ENCODE assay signal across 22 cellular contexts in genomic region chr5:31861601-31862000, GRCh38.
DNase-seq lines count a peak whose midpoint lies in the region; ATAC-seq, FAIRE-seq and TF ChIP-seq lines count a peak whose summit lies in the region.
"Had no signal": no experiment of that assay in that cellular context is flagged by ENCODE, and none has a peak within 500 bp of the region (broad histone marks: within the 10 kb centered on the region; RNA-seq: fewer than 3 reads in every experiment).

No MANE protein-coding gene starts in this region.

- H3K27me3 ChIP-seq in Loucy (ENCODE audit: insufficient read depth, low read length, poor library complexity, severe bottlenecking) (no peaks in the 10 kb centered on the region), endodermal cell (ENCODE audit: control insufficient read depth, insufficient read depth, low read length, poor library complexity, severe bottlenecking) (no peaks in the 10 kb centered on the region), subcutaneous abdominal adipose tissue (ENCODE audit: control insufficient read depth in 5 of 5, insufficient read depth in 4 of 5, low read length in 5 of 5) (no peaks in the 10 kb centered on the region), small intestine (ENCODE audit: control insufficient read depth in 2 of 2, insufficient read depth in 2 of 2, low read length in 2 of 2) (no peaks in the 10 kb centered on the region)
- H3K27me3 ChIP-seq: BE2C had no signal

- H3K27ac ChIP-seq in endodermal cell (ENCODE audit: low read depth, low read length) (no peak overlapping the region), subcutaneous abdominal adipose tissue (ENCODE audit: low read depth, low read length) (peak overlapping the region; percentile 52), small intestine (ENCODE audit: low read depth in 1 of 2, low read length in 1 of 2) (no peak overlapping the region)
- H3K27ac ChIP-seq: GM23248, RWPE1 had no signal

- H3K27me3 Mint-ChIP-seq in activated naive CD4-positive, alpha-beta T cell treated with anti-CD3 and anti-CD28 coated beads for 36 hours (ENCODE audit: low read depth): peaks cover 3% of the 10 kb centered on the region
- peaks cover 8% of the 10 kb centered on the region for H3K27me3 Mint-ChIP-seq in endodermal cell (ENCODE audit: insufficient read depth)

- H3K36me3 ChIP-seq in Loucy (ENCODE audit: insufficient read depth, low read length): no peaks in the 10 kb centered on the region
- peaks cover 4% of the 10 kb centered on the region for H3K36me3 ChIP-seq in endodermal cell (ENCODE audit: control insufficient read depth, insufficient read depth, low read length)
- H3K36me3 ChIP-seq in subcutaneous abdominal adipose tissue (ENCODE audit: control insufficient read depth in 5 of 5, insufficient read depth in 5 of 5, low read length in 5 of 5): peaks cover 0 to 9% (median 5%) of the 10 kb centered on the region in 5 donors
- no peaks in the 10 kb centered on the region for H3K36me3 ChIP-seq in small intestine (ENCODE audit: control insufficient read depth in 2 of 2, insufficient read depth in 2 of 2, low read length in 2 of 2)
- H3K36me3 ChIP-seq: BE2C had no signal

- H2AFZ ChIP-seq in Loucy (ENCODE audit: low read length): peak overlapping the region; percentile 73; the same call in 1 of the 2 replicates
- H2AFZ ChIP-seq: GM23248 had no signal

- H3K4me3 ChIP-seq in Loucy (ENCODE audit: low read length, poor library complexity, severe bottlenecking) (no peak overlapping the region), endodermal cell (ENCODE audit: low read length) (no peak overlapping the region), subcutaneous abdominal adipose tissue (ENCODE audit: low read depth in 1 of 5, low read length in 5 of 5) (no peak overlapping the region), small intestine (ENCODE audit: low read depth in 1 of 2, low read length in 2 of 2) (no peak overlapping the region)
- H3K4me3 ChIP-seq: GM23248, K562 had no signal

- CTCF ChIA-PET in activated naive CD4-positive, alpha-beta T cell treated with anti-CD3 and anti-CD28 coated beads for 36 hours (lab: Charles Lee): no interaction called here

- WGBS in endodermal cell (ENCODE audit: insufficient coverage in 1 of 2, insufficient read length in 1 of 2), 2 experiments: 83 to 95% methylated on average over 1 to 3 of the region's 3 CpGs
- 74 to 94% (median 86%) methylated on average over 3 of the region's 3 CpGs for WGBS in small intestine, 3 donors

- H3F3A ChIP-seq in Loucy (ENCODE audit: low read depth): 0 out of 2 replicates have a peak, but pooled peaks cover 2% of the 10 kb centered on the region

- H3K79me2 ChIP-seq in Loucy (ENCODE audit: insufficient read depth, low read length): no peaks in the 10 kb centered on the region

- no peak for TF ChIP-seq CTCF in Loucy (conservative IDR thresholded peaks at IDR 0.05; ENCODE audit: low read length)
- no peak for TF ChIP-seq CTCF in endodermal cell (conservative IDR thresholded peaks at IDR 0.05)

- H3K36me3 Mint-ChIP-seq in activated naive CD4-positive, alpha-beta T cell treated with anti-CD3 and anti-CD28 coated beads for 36 hours (ENCODE audit: low read depth): peaks cover 3% of the 10 kb centered on the region
- H3K36me3 Mint-ChIP-seq in endodermal cell (ENCODE audit: low read depth): peaks cover 35% of the 10 kb centered on the region

- H3K4me1 ChIP-seq in Loucy (ENCODE audit: insufficient read depth, low read length, poor library complexity, severe bottlenecking) (peaks cover 22% of the 10 kb centered on the region), endodermal cell (ENCODE audit: control insufficient read depth, insufficient read depth, low read length) (no peaks in the 10 kb centered on the region), subcutaneous abdominal adipose tissue (ENCODE audit: control insufficient read depth in 5 of 5, insufficient read depth in 5 of 5, low read length in 5 of 5) (peaks cover 0 to 22% (median 12%) of the 10 kb centered on the region in 5 donors), small intestine (ENCODE audit: control insufficient read depth in 2 of 2, insufficient read depth in 1 of 2, low read depth in 1 of 2, low read length in 1 of 2) (no peaks in the 10 kb centered on the region)

- H3K9ac ChIP-seq in Loucy (ENCODE audit: low read depth, low read length, poor library complexity, severe bottlenecking): no peak overlapping the region
- H3K9ac ChIP-seq in endodermal cell (ENCODE audit: extremely low read depth, low read length, poor library complexity, severe bottlenecking): no peak overlapping the region
- no peak overlapping the region for H3K9ac ChIP-seq in subcutaneous abdominal adipose tissue (ENCODE audit: low read length in 5 of 5)
- H3K9ac ChIP-seq: GM23248 had no signal

- peaks cover 13% of the 10 kb centered on the region; the same call in 1 of the 2 replicates for H3K9me3 ChIP-seq in Loucy (ENCODE audit: insufficient read depth, low read depth, low read length)
- H3K9me3 ChIP-seq in endodermal cell (ENCODE audit: control insufficient read depth, low read length): peaks cover 28% of the 10 kb centered on the region
- H3K9me3 ChIP-seq in subcutaneous abdominal adipose tissue (ENCODE audit: control insufficient read depth in 5 of 5, low read length in 5 of 5): peaks cover 3 to 19% (median 17%) of the 10 kb centered on the region in 5 donors
- no peaks in the 10 kb centered on the region for H3K9me3 ChIP-seq in small intestine (ENCODE audit: control insufficient read depth, low read depth)

- no peak overlapping the region for H3K4me3 Mint-ChIP-seq in activated naive CD4-positive, alpha-beta T cell treated with anti-CD3 and anti-CD28 coated beads for 36 hours
- no peak overlapping the region for H3K4me3 Mint-ChIP-seq in endodermal cell
- H3K4me3 Mint-ChIP-seq: CD4-positive, CD25-positive, alpha-beta regulatory T cell had no signal

- no peak for DNase-seq in activated naive CD4-positive, alpha-beta T cell treated with anti-CD3 and anti-CD28 coated beads for 36 hours
- DNase-seq in activated naive CD4-positive, alpha-beta T cell treated with Interleukin-2 at 50 U/mL for 16 hours: no peak
- DNase-seq in endodermal cell (peak; percentile 17), small intestine (no peak), NOMO-1 (lab: John Stamatoyannopoulos, UW; ENCODE audit: unreplicated experiment in 2 of 2) (no peak)
- DNase-seq: BE2C; Calu3; CD4-positive, CD25-positive, alpha-beta regulatory T cell; GF-D8; GM23248; MV-4-11; NCI-H1694 treated with DMSO at 0.1 percent for 48 hours; NCI-H2107; NCI-H2227 treated with DMSO at 0.1 percent for 48 hours; NCI-H510A treated with DMSO at 0.1 percent for 48 hours had no signal

- no peak for FAIRE-seq in small intestine (lab: Jason Lieb, UNC)
- FAIRE-seq: A204.1, K562 had no signal

- no peak overlapping the region for H3K4me2 ChIP-seq in Loucy (ENCODE audit: low read depth, low read length, poor library complexity, severe bottlenecking)

- ATAC-seq in GM19351 (IDR thresholded peaks at IDR 0.05; ENCODE audit: unreplicated experiment): no peak
- ATAC-seq: HCT116, K562 had no signal

- no peaks in the 10 kb centered on the region for H4K20me1 ChIP-seq in Loucy (ENCODE audit: insufficient read depth, low read length, poor library complexity, severe bottlenecking)

- peaks cover 21% of the 10 kb centered on the region for H3K9me3 Mint-ChIP-seq in activated naive CD4-positive, alpha-beta T cell treated with anti-CD3 and anti-CD28 coated beads for 36 hours
- peaks cover 28% of the 10 kb centered on the region for H3K9me3 Mint-ChIP-seq in endodermal cell

- intact Hi-C loops in activated naive CD4-positive, alpha-beta T cell treated with anti-CD3 and anti-CD28 coated beads for 36 hours (cut with micrococcal nuclease): loop anchor here (1.0 to 2.0 kb wide), 3 partner anchors 172 to 349 kb away; partner anchors contain the start of gene GOLPH3

- H3K4me1 Mint-ChIP-seq in activated naive CD4-positive, alpha-beta T cell treated with anti-CD3 and anti-CD28 coated beads for 36 hours (ENCODE audit: low read depth): peaks cover 36% of the 10 kb centered on the region
- H3K4me1 Mint-ChIP-seq in endodermal cell: peaks cover 10% of the 10 kb centered on the region
- H3K4me1 Mint-ChIP-seq: CD4-positive, CD25-positive, alpha-beta regulatory T cell had no signal

- H3K9me2 ChIP-seq in Loucy (replicated peaks; ENCODE audit: low read depth, low read length): no peaks in the 10 kb centered on the region

- peak overlapping the region; percentile 59 for H3K27ac Mint-ChIP-seq in activated naive CD4-positive, alpha-beta T cell treated with anti-CD3 and anti-CD28 coated beads for 36 hours
- no peak overlapping the region for H3K27ac Mint-ChIP-seq in endodermal cell
- H3K27ac Mint-ChIP-seq: CD4-positive, CD25-positive, alpha-beta regulatory T cell had no signal
